20 cellular contexts compared by ENCODE assay signal in genomic region chr3:118945834-118946233, GRCh38.
"Had no signal": no experiment of that assay in that cellular context is flagged by ENCODE, and none has a peak within 500 bp of the region (broad histone marks: within the 10 kb centered on the region; RNA-seq: fewer than 3 reads in every experiment).

No MANE protein-coding gene starts in this region.

- H3K27me3 ChIP-seq: body of pancreas, hepatocyte, ovary, right lobe of liver, transverse colon had no signal

- H3K27ac ChIP-seq: body of pancreas, epithelial cell of prostate, hepatocyte, ovary, psoas muscle, right lobe of liver, transverse colon had no signal

- H3K36me3 ChIP-seq: ovary, right lobe of liver, transverse colon had no signal

- DNase-seq: activated B cell treated with CpG ODN at 0.5 μM for 24 hours; activated CD4-positive, alpha-beta T cell treated with anti-CD3 and anti-CD28 coated beads for 4 hours; activated CD8-positive, alpha-beta T cell treated with anti-CD3 and anti-CD28 coated beads for 36 hours; activated naive CD4-positive, alpha-beta T cell treated with Interleukin-2 at 50 U/mL for 16 hours; activated naive CD8-positive, alpha-beta T cell treated with anti-CD3 and anti-CD28 coated beads, Interleukin-2, amount 10 ng/mL, durations not matched to agents 7 days and 5 days; activated T-cell treated with anti-CD3 and anti-CD28 coated beads, Interleukin-2, amount 50 U/mL, for 1 hour; body of pancreas; foreskin fibroblast; left cardiac atrium; mesenchymal stem cell; naive thymus-derived CD4-positive, alpha-beta T cell; ovary; psoas muscle; right lobe of liver; small intestine; stimulated activated CD4-positive, alpha-beta T cell treated with anti-CD3 and anti-CD28 coated beads, Interleukin-15, amount 100 ng/mL, for 24 hours; stimulated activated CD4-positive, alpha-beta T cell treated with anti-CD3 and anti-CD28 coated beads, Interleukin-2, amount 100 ng/mL, for 48 hours; transverse colon had no signal

- H3K9me3 ChIP-seq: body of pancreas, ovary, psoas muscle, right lobe of liver, transverse colon had no signal

- H3K4me3 ChIP-seq: body of pancreas, hepatocyte, ovary, psoas muscle, right lobe of liver, transverse colon had no signal
